In genomic region chr7:79272066-79272669, GRCh38 we compare ENCODE assay signal across 8 cellular contexts.
DNase-seq lines count a peak whose midpoint lies in the region; ATAC-seq, FAIRE-seq and TF ChIP-seq lines count a peak whose summit lies in the region.

No MANE protein-coding gene starts in this region.

- ATAC-seq in GM19395 (IDR thresholded peaks at IDR 0.05; ENCODE audit: unreplicated experiment): peak; percentile 87
- ATAC-seq in activated CD8-positive, alpha-beta memory T cell treated with anti-CD3 and anti-CD28 coated beads, Interleukin-2, amount 10 ng/mL, durations not matched to agents 7 days and 5 days: no peak

- no peak overlapping the region for H3K27ac Mint-ChIP-seq in activated CD8-positive, alpha-beta memory T cell treated with anti-CD3 and anti-CD28 coated beads, Interleukin-2, amount 10 ng/mL, durations not matched to agents 7 days and 5 days

- H3K4me3 Mint-ChIP-seq in activated CD8-positive, alpha-beta memory T cell treated with anti-CD3 and anti-CD28 coated beads, Interleukin-2, amount 10 ng/mL, durations not matched to agents 7 days and 5 days: no peak overlapping the region

- H3K9me3 Mint-ChIP-seq in activated CD8-positive, alpha-beta memory T cell treated with anti-CD3 and anti-CD28 coated beads, Interleukin-2, amount 10 ng/mL, durations not matched to agents 7 days and 5 days (ENCODE audit: low read depth): no peaks in the 10 kb centered on the region

- peak; percentile 71 for DNase-seq in COLO829 (ENCODE audit: low spot score)
- DNase-seq in SHP77 treated with DMSO at 0.1 percent for 48 hours (lab: John Stamatoyannopoulos, UW): peak; percentile 15
- DNase-seq in frontal cortex (ENCODE audit: low spot score in 2 of 2): peak in 1 of 2 donors; percentile 2
- peak; percentile 56 for DNase-seq in urothelium cell line (ENCODE audit: low spot score)
- DNase-seq in activated CD8-positive, alpha-beta memory T cell treated with anti-CD3 and anti-CD28 coated beads, Interleukin-2, amount 10 ng/mL, durations not matched to agents 7 days and 5 days: no peak
- DNase-seq in NCI-H1048 (lab: John Stamatoyannopoulos, UW): no peak

- peak; percentile 90 for FAIRE-seq in frontal cortex (lab: Jason Lieb, UNC)
- no peak for FAIRE-seq in urothelium cell line (lab: Jason Lieb, UNC)

- no peaks in the 10 kb centered on the region for H3K27me3 Mint-ChIP-seq in activated CD8-positive, alpha-beta memory T cell treated with anti-CD3 and anti-CD28 coated beads, Interleukin-2, amount 10 ng/mL, durations not matched to agents 7 days and 5 days

- no peaks in the 10 kb centered on the region for H3K36me3 Mint-ChIP-seq in activated CD8-positive, alpha-beta memory T cell treated with anti-CD3 and anti-CD28 coated beads, Interleukin-2, amount 10 ng/mL, durations not matched to agents 7 days and 5 days

- TF ChIP-seq RAD21 in Ishikawa (IDR thresholded peaks at IDR 0.05; ENCODE audit: low read depth): peak; percentile 67

- CTCF ChIA-PET in activated CD8-positive, alpha-beta memory T cell treated with anti-CD3 and anti-CD28 coated beads, Interleukin-2, amount 10 ng/mL, durations not matched to agents 7 days and 5 days (lab: Charles Lee): no interaction called here

- no peak for TF ChIP-seq EP300 in Ishikawa (IDR thresholded peaks at IDR 0.05; ENCODE audit: borderline replicate concordance)

- no peaks in the 10 kb centered on the region for H3K4me1 Mint-ChIP-seq in activated CD8-positive, alpha-beta memory T cell treated with anti-CD3 and anti-CD28 coated beads, Interleukin-2, amount 10 ng/mL, durations not matched to agents 7 days and 5 days

TF ChIP-seq in Ishikawa, 13 proteins besides CTCF, POLR2A, EP300 and RAD21:
- no peak for TF ChIP-seq FOXM1 (IDR thresholded peaks at IDR 0.05; ENCODE audit: borderline replicate concordance, low read depth)
- no peak for TF ChIP-seq MAX (IDR thresholded peaks at IDR 0.05)
- no peak for TF ChIP-seq TAF1 (IDR thresholded peaks at IDR 0.05; ENCODE audit: low read depth)
- TF ChIP-seq EGR1 (IDR thresholded peaks at IDR 0.05): no peak

Comparison
In these comparisons a context has a peak if more than half of its experiments do, and no peak if none do; other contexts are left out.
1. DNase-seq: peak in COLO829 (single experiment), SHP77 treated with DMSO at 0.1 percent for 48 hours (single experiment) and urothelium cell line (single experiment); none in activated CD8-positive, alpha-beta memory T cell treated with anti-CD3 and anti-CD28 coated beads, Interleukin-2, amount 10 ng/mL, durations not matched to agents 7 days and 5 days (single experiment) and NCI-H1048 (single experiment).